ENCODE assay signal across 23 cellular contexts in the genomic region with DNA sequence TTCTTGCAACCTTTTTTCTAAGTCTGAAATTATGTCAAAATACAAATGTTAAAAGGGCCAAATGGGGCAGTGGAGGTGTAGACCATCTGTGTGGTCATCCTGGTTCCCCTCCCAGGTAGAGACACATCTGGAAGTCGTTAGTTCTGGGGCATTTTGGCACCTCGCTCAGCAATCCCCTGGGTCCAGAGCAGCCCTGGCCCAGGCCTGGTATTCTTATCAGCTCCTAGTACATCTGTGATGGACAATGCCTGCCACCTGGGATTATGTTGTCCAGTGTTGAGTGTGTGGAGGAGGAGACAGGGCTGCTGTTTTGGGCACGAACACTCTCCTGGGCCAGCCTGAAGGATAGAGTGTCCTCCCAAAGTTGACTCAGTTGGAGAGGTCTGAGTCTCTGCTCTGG.
DNase-seq lines count a peak whose midpoint lies in the region; ATAC-seq and TF ChIP-seq lines count a peak whose summit lies in the region.
"Had no signal": no experiment of that assay in that cellular context is flagged by ENCODE, and none has a peak within 500 bp of the region (broad histone marks: within the 10 kb centered on the region; RNA-seq: fewer than 3 reads in every experiment).

No MANE protein-coding gene starts in this region.

- no peaks in the 10 kb centered on the region for H3K27me3 Mint-ChIP-seq in brain
- H3K27me3 Mint-ChIP-seq: T-cell had no signal

- H3K9me1 ChIP-seq in IMR-90 (ENCODE audit: insufficient read depth, low read length) = no peaks in the 10 kb centered on the region

- H2BK15ac ChIP-seq in IMR-90 (ENCODE audit: low read depth, low read length) = no peak overlapping the region
- H2BK15ac ChIP-seq in neuronal stem cell (ENCODE audit: low read length) = no peak overlapping the region

- H2BK120ac ChIP-seq in IMR-90 (ENCODE audit: low read depth, low read length) = no peak overlapping the region
- no peak overlapping the region for H2BK120ac ChIP-seq in neuronal stem cell (ENCODE audit: low read depth, low read length)

- no peaks in the 10 kb centered on the region for H3K79me1 ChIP-seq in IMR-90 (ENCODE audit: low read depth in 1 of 2, low read length in 2 of 2)
- H3K79me1 ChIP-seq in neuronal stem cell (ENCODE audit: low read depth, low read length) = no peaks in the 10 kb centered on the region

- no peak for TF ChIP-seq RAD21 in IMR-90 (IDR thresholded peaks at IDR 0.05; ENCODE audit: low read length)

- H2AK9ac ChIP-seq in IMR-90 (replicated peaks; ENCODE audit: low read depth, low read length, poor library complexity) = no peak overlapping the region

- H4K8ac ChIP-seq in IMR-90 (ENCODE audit: low read depth in 2 of 2, low read length in 2 of 2) (no peak overlapping the region), neuronal stem cell (ENCODE audit: low read depth, low read length) (no peak overlapping the region)

- no peaks in the 10 kb centered on the region for H3K36me3 Mint-ChIP-seq in brain
- H3K36me3 Mint-ChIP-seq: CD8-positive, alpha-beta T cell; T-cell had no signal

- H2AFZ ChIP-seq in IMR-90 (replicated peaks; ENCODE audit: low read length, poor library complexity) (peak overlapping the region; percentile 49), neuronal stem cell (ENCODE audit: low read length) (no peak overlapping the region)

- H2BK5ac ChIP-seq in IMR-90 (ENCODE audit: low read depth, low read length, poor library complexity, severe bottlenecking) (no peak overlapping the region), neuronal stem cell (ENCODE audit: low read length) (no peak overlapping the region)

- H3K4me1 ChIP-seq in heart left ventricle (peaks cover 0 to 38% (median 16%) of the 10 kb centered on the region in 12 donors), IMR-90 (ENCODE audit: control insufficient read depth, insufficient read depth, low read length) (no peaks in the 10 kb centered on the region), neuronal stem cell (ENCODE audit: control insufficient read depth in 2 of 2, insufficient read depth in 1 of 2, low read depth in 1 of 2, low read length in 2 of 2) (peaks cover 34 to 46% of the 10 kb centered on the region in 2 donors)
- H3K4me1 ChIP-seq: A549, Caco-2 had no signal

- H3K27me3 ChIP-seq in heart left ventricle (no peaks in the 10 kb centered on the region), IMR-90 (ENCODE audit: control insufficient read depth, insufficient read depth, low read length) (peaks cover 3% of the 10 kb centered on the region; the same call in 1 of the 2 replicates), neuronal stem cell (ENCODE audit: control insufficient read depth in 3 of 3, insufficient read depth in 3 of 3, low read depth in 1 of 3, low read length in 3 of 3) (peaks cover 0 to 27% (median 27%) of the 10 kb centered on the region in 3 experiments)
- H3K27me3 ChIP-seq: Peyer's patch had no signal

- peaks cover 64% of the 10 kb centered on the region for H3K4me1 Mint-ChIP-seq in brain

- DNase-seq in Right ventricle myocardium inferior (ENCODE audit: missing footprints) (no peak), heart left ventricle (no peak), IMR-90 (no peak), neuronal stem cell (ENCODE audit: low spot score) (no peak), NCI-H510A (lab: John Stamatoyannopoulos, UW) (no peak)
- DNase-seq: AML-193; Caco-2; CD8-positive, alpha-beta T cell; GOT3; Karpas-422; NCI-H1105; NCI-H1436 treated with DMSO at 0.1 percent for 48 hours; NCI-H187 treated with DMSO at 0.1 percent for 48 hours; NCI-H345; NCI-H526; Peyer's patch; SIG-M5; T-cell had no signal

- H3K56ac ChIP-seq in IMR-90 (ENCODE audit: extremely low read depth, insufficient read depth, low read length) = no peak overlapping the region

- H4K20me1 ChIP-seq in IMR-90 (ENCODE audit: insufficient read depth, low read length) = no peaks in the 10 kb centered on the region

- peak; percentile 15 for ATAC-seq in Right ventricle myocardium inferior
- no peak for ATAC-seq in heart left ventricle
- ATAC-seq in IMR-90 (ENCODE audit: low read depth) = no peak
- no peak for ATAC-seq in GM18517 (IDR thresholded peaks at IDR 0.05; ENCODE audit: unreplicated experiment)
- ATAC-seq: A549; CD8-positive, alpha-beta T cell; HCT116; T-cell had no signal

- H2AK5ac ChIP-seq in IMR-90 (ENCODE audit: low read depth, low read length) (no peak overlapping the region), neuronal stem cell (ENCODE audit: low read depth, low read length) (no peak overlapping the region)

- H4K91ac ChIP-seq in IMR-90 (ENCODE audit: insufficient read depth, low read depth, low read length) = no peak overlapping the region
- no peak overlapping the region for H4K91ac ChIP-seq in neuronal stem cell (ENCODE audit: low read depth, low read length, poor library complexity)

- H3K36me3 ChIP-seq in heart left ventricle = no peaks in the 10 kb centered on the region
- no peaks in the 10 kb centered on the region for H3K36me3 ChIP-seq in IMR-90 (ENCODE audit: control insufficient read depth, insufficient read depth, low read length)
- no peaks in the 10 kb centered on the region for H3K36me3 ChIP-seq in neuronal stem cell (replicated peaks in 1 of 2; ENCODE audit: control insufficient read depth in 2 of 2, insufficient read depth in 2 of 2, low read length in 2 of 2)
- H3K36me3 ChIP-seq: Peyer's patch had no signal

- peaks cover 0 to 16% (median 0%) of the 10 kb centered on the region in 5 experiments for H3K9me3 Mint-ChIP-seq in brain
- H3K9me3 Mint-ChIP-seq: CD8-positive, alpha-beta T cell; T-cell had no signal

- no peak overlapping the region for H3K27ac ChIP-seq in heart left ventricle
- no peak overlapping the region for H3K27ac ChIP-seq in IMR-90 (ENCODE audit: insufficient read depth, low read length)
- H3K27ac ChIP-seq in neuronal stem cell (replicated peaks; ENCODE audit: low read length) = no peak overlapping the region
- H3K27ac ChIP-seq: A549, HL-60, Peyer's patch had no signal

- H2BK20ac ChIP-seq in IMR-90 (ENCODE audit: low read depth, low read length) = no peak overlapping the region

- H3K27ac Mint-ChIP-seq in brain = peak overlapping the region; percentile 75 to 97 (median 91)
- H3K27ac Mint-ChIP-seq: CD8-positive, alpha-beta T cell; T-cell had no signal

- H3K4me3 ChIP-seq in heart left ventricle (no peak overlapping the region), IMR-90 (ENCODE audit: insufficient read depth, low read depth, low read length) (no peak overlapping the region), neuronal stem cell (ENCODE audit: low read length in 2 of 2) (no peak overlapping the region)
- H3K4me3 ChIP-seq: A549, Peyer's patch had no signal

- CTCF ChIA-PET in IMR-90 (lab: Yijun Ruan, JAX) = no interaction called here

- H3K9me3 ChIP-seq in heart left ventricle (no peaks in the 10 kb centered on the region), IMR-90 (ENCODE audit: control insufficient read depth, insufficient read depth, low read length) (no peaks in the 10 kb centered on the region), neuronal stem cell (replicated peaks in 1 of 2; ENCODE audit: control insufficient read depth in 2 of 2, insufficient read depth in 1 of 2, low read depth in 1 of 2, low read length in 2 of 2) (peaks cover 6 to 19% of the 10 kb centered on the region in 2 donors)
- H3K9me3 ChIP-seq: A549, Caco-2, Peyer's patch had no signal

- WGBS in heart left ventricle, 4 donors = 63 to 79% (median 70%) methylated on average over 2 to 3 of the region's 3 CpGs
- WGBS in IMR-90 (ENCODE audit: extremely low coverage in 2 of 2, insufficient read length in 1 of 2), 2 experiments = no CpG with 5 or more reads among the region's 3 CpGs
- WGBS in neuronal stem cell (ENCODE audit: extremely low coverage in 2 of 2, insufficient read length in 2 of 2, insufficient replicate concordance in 1 of 2), 2 donors = no CpG with 5 or more reads among the region's 3 CpGs

- no peak overlapping the region for H2BK12ac ChIP-seq in neuronal stem cell (ENCODE audit: low read length)

- no peak overlapping the region for H3K18ac ChIP-seq in IMR-90 (ENCODE audit: low read depth, low read length)
- peak overlapping the region; percentile 54 for H3K18ac ChIP-seq in neuronal stem cell (ENCODE audit: low read length)

- no peak overlapping the region for H3K4me3 Mint-ChIP-seq in brain
- H3K4me3 Mint-ChIP-seq: CD8-positive, alpha-beta T cell; T-cell had no signal

- H3K4me2 ChIP-seq in IMR-90 (ENCODE audit: low read depth, low read length) = no peak overlapping the region
- no peak overlapping the region for H3K4me2 ChIP-seq in neuronal stem cell (ENCODE audit: insufficient read depth, low read length, poor library complexity, severe bottlenecking)
- H3K4me2 ChIP-seq: A549 had no signal

- H3K9ac ChIP-seq in IMR-90 (ENCODE audit: low read depth, low read length) = no peak overlapping the region
- H3K9ac ChIP-seq in neuronal stem cell (ENCODE audit: low read depth, low read length, poor library complexity) = no peak overlapping the region

- no TSS peak for BruUV-seq in IMR-90 (replicated peaks; lab: Mats Ljungman, UMichigan)

- H4K5ac ChIP-seq in IMR-90 (ENCODE audit: low read depth, low read length) = no peak overlapping the region

- dilution Hi-C loops in IMR-90 (cut with HindIII; ENCODE audit: low sequenced_read_pairs, unreplicated experiment) = no loop called here

- H3K4ac ChIP-seq in IMR-90 (ENCODE audit: low read depth, low read length) (no peak overlapping the region), neuronal stem cell (ENCODE audit: low read length) (no peak overlapping the region)

- H3K23ac ChIP-seq in IMR-90 (ENCODE audit: low read depth, low read length) = no peak overlapping the region
- H3K23ac ChIP-seq in neuronal stem cell (ENCODE audit: low read depth, low read length, poor library complexity) = no peak overlapping the region

- POLR2A ChIA-PET in IMR-90 (lab: Charles Lee; ENCODE audit: unreplicated experiment) = no interaction called here

- no peak overlapping the region for H3K14ac ChIP-seq in IMR-90 (replicated peaks; ENCODE audit: low read depth, low read length)
- no peak overlapping the region for H3K14ac ChIP-seq in neuronal stem cell (ENCODE audit: low read length)

- TF ChIP-seq POLR2A in heart left ventricle (IDR thresholded peaks at IDR 0.05) (no peak), IMR-90 (IDR thresholded peaks at IDR 0.05; ENCODE audit: low read depth, low read length) (no peak)

- in situ Hi-C loops in IMR-90 (cut with MboI; ENCODE audit: low sequenced_read_pairs) = no loop called here

- no peak for TF ChIP-seq CTCF in heart left ventricle (IDR thresholded peaks at IDR 0.05)
- TF ChIP-seq CTCF in IMR-90 (conservative IDR thresholded peaks at IDR 0.05; ENCODE audit: low read depth, low read length) = no peak
- TF ChIP-seq CTCF in brain (conservative IDR thresholded peaks at IDR 0.05) = no peak

- intact Hi-C loops in Right ventricle myocardium inferior (cut with DNase I) = no loop called here
- intact Hi-C loops in heart left ventricle (cut with DNase I) = loop anchor here in 4 of 10 donors (5.0 to 10.0 kb wide), 3 partner anchors 55 to 72 kb away; partner anchors contain the start of gene GADD45G (in 3 of the 4)
- intact Hi-C loops in IMR-90 (cut with micrococcal nuclease) = no loop called here
